In genomic region chr3:176872771-176873209, GRCh38 we compare ENCODE assay signal across 8 cellular contexts.
A peak's percentile ranks its signal among the peaks of the same experiment; 100 is the strongest.
DNase-seq lines count a peak whose midpoint lies in the region; ATAC-seq and TF ChIP-seq lines count a peak whose summit lies in the region.

No MANE protein-coding gene starts in this region.

- H3K4me1 Mint-ChIP-seq in WTC11, result peaks cover 5% of the 10 kb centered on the region

- H3K4me3 ChIP-seq in choroid plexus epithelial cell (ENCODE audit: low read depth, low read length), result no peak overlapping the region

- H3K36me3 Mint-ChIP-seq in WTC11, result peaks cover 34% of the 10 kb centered on the region

- TF ChIP-seq CTCF in WTC11 (IDR thresholded peaks at IDR 0.05) (peak; percentile 56; the same call in 1 of the 2 replicates), choroid plexus epithelial cell (conservative IDR thresholded peaks at IDR 0.05; ENCODE audit: low read depth, low read length) (peak; percentile 93)

- no peak overlapping the region for H3K27ac Mint-ChIP-seq in WTC11

- ATAC-seq in HG02763 (IDR thresholded peaks at IDR 0.05; ENCODE audit: unreplicated experiment), result peak; percentile 98
- ATAC-seq in WTC11, result peak; percentile 96

- peaks cover 42% of the 10 kb centered on the region for H3K9me3 Mint-ChIP-seq in WTC11

- H3K4me3 Mint-ChIP-seq in WTC11, result no peak overlapping the region

- CTCF ChIA-PET in WTC11 (lab: Charles Lee), result interaction anchor here (0.5 to 2.0 kb wide), 16 partner anchors 17 to 359 kb away, joined by 3 to 26 read pairs (median 3); no protein-coding TSS in a partner anchor

- POLR2A ChIA-PET in WTC11 (lab: Charles Lee), result no interaction called here

- DNase-seq in activated gamma-delta T cell treated with Interleukin-2 at 50 U/mL for 16 hours (peak; percentile 44), activated gamma-delta T cell (lab: John Stamatoyannopoulos, UW) (no peak), NCI-H1092 treated with DMSO at 0.1 percent for 48 hours (lab: John Stamatoyannopoulos, UW) (peak; percentile 52), WTC11 (ENCODE audit: low spot score) (peak; percentile 69), choroid plexus epithelial cell (ENCODE audit: low read depth) (peak; percentile 80), lung microvascular endothelial cell (ENCODE audit: low read depth in 2 of 2) (peak; percentile 59 to 71)
- DNase-seq in stimulated activated CD8-positive, alpha-beta memory T cell treated with anti-CD3 and anti-CD28 coated beads, Interleukin-15, amount 100 ng/mL, for 48 hours (ENCODE audit: low read depth in 2 of 2), result peak; percentile 9 to 30

- H3K27me3 Mint-ChIP-seq in WTC11 (ENCODE audit: low read depth), result no peaks in the 10 kb centered on the region

TF ChIP-seq in WTC11, 78 proteins besides CTCF, POLR2A, EP300 and RAD21:
- no peak for TF ChIP-seq TEAD4 (CRISPR knock-in tag; IDR thresholded peaks at IDR 0.05)
- TF ChIP-seq AFF4 (CRISPR knock-in tag; IDR thresholded peaks at IDR 0.05; ENCODE audit: borderline replicate concordance), result peak; percentile 33; the same call in 1 of the 2 replicates
- 0 out of 2 replicates have a peak, but pooled peaks have one; percentile 35 for TF ChIP-seq ETV6 (CRISPR knock-in tag; IDR thresholded peaks at IDR 0.05)
